18 cellular contexts compared by ENCODE assay signal in the genomic region with DNA sequence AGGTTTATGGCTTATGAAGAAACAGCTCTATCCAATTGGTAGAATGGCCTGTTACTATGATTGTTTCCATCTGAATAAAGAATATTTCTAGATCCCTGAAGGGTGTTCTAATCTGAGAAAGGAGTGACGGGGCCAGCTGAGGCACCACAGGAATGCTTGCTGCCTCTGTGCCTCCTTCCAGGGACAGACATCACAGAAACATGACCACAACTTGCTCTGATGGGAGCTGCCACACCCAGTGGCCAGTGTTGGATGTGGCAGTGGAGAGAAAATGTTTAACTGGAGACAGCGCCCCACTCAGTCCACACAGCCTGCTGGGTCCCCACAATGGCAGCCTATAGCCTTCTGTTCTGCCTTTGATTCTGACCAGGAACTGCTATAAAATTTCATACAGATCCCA. TPM values are rescaled to one million over a fixed set of nuclear protein-coding genes. Genes with fewer than 3 reads are reported as not detected.
DNase-seq lines count a peak whose midpoint lies in the region; ATAC-seq and TF ChIP-seq lines count a peak whose summit lies in the region.
"Had no signal": no experiment of that assay in that cellular context is flagged by ENCODE, and none has a peak within 500 bp of the region (broad histone marks: within the 10 kb centered on the region; RNA-seq: fewer than 3 reads in every experiment).

No MANE protein-coding gene starts in this region.

- no peak overlapping the region for H3K4me2 ChIP-seq in DOHH2 (ENCODE audit: low read length)
- H3K4me2 ChIP-seq in neural progenitor cell = no peak overlapping the region

- DNase-seq in HFFc6 (peak; percentile 65), adipocyte (ENCODE audit: low read depth) (peak; percentile 50), myocyte (ENCODE audit: low read depth) (peak; percentile 98), DMS53 (lab: John Stamatoyannopoulos, UW) (no peak), neural progenitor cell (ENCODE audit: low spot score) (no peak)
- DNase-seq: C1 segment of cervical spinal cord; left ventricle myocardium superior; naive thymus-derived CD4-positive, alpha-beta T cell; NCI-H2171; retina; transverse colon had no signal

- no peak overlapping the region for H3K4me3 ChIP-seq in DOHH2 (ENCODE audit: low read length)
- no peak overlapping the region for H3K4me3 ChIP-seq in adipocyte (ENCODE audit: low read length)
- H3K4me3 ChIP-seq in neural progenitor cell = no peak overlapping the region
- H3K4me3 ChIP-seq: SK-N-MC, transverse colon had no signal

- H2AFZ ChIP-seq in neural progenitor cell (replicated peaks) = no peak overlapping the region

- no peak overlapping the region; the same call in 1 of the 2 replicates for H3K27ac Mint-ChIP-seq in HFFc6
- no peak overlapping the region for H3K27ac Mint-ChIP-seq in neural progenitor cell
- H3K27ac Mint-ChIP-seq: activated naive CD8-positive, alpha-beta T cell; naive thymus-derived CD4-positive, alpha-beta T cell had no signal

- H3K9me3 ChIP-seq in DOHH2 (ENCODE audit: control insufficient read depth, insufficient read depth, low read length) = no peaks in the 10 kb centered on the region
- no peaks in the 10 kb centered on the region for H3K9me3 ChIP-seq in adipocyte (ENCODE audit: control insufficient read depth, low read length)
- H3K9me3 ChIP-seq in neural progenitor cell (ENCODE audit: low read depth) = no peaks in the 10 kb centered on the region
- H3K9me3 ChIP-seq: transverse colon had no signal

- no peaks in the 10 kb centered on the region for H3K79me2 ChIP-seq in DOHH2 (ENCODE audit: control insufficient read depth, low read length)
- H3K79me2 ChIP-seq in neural progenitor cell (ENCODE audit: low read depth) = no peaks in the 10 kb centered on the region

- H3K4me1 Mint-ChIP-seq in HFFc6 (ENCODE audit: low read depth) (peaks cover 26% of the 10 kb centered on the region), neural progenitor cell (peaks cover 11% of the 10 kb centered on the region)

- H3K27me3 ChIP-seq in DOHH2 (ENCODE audit: control insufficient read depth, low read length) (no peaks in the 10 kb centered on the region), adipocyte (replicated peaks; ENCODE audit: control insufficient read depth, insufficient read depth, low read length) (no peaks in the 10 kb centered on the region), neural progenitor cell (no peaks in the 10 kb centered on the region)
- H3K27me3 ChIP-seq: transverse colon had no signal

- H3K9ac ChIP-seq in adipocyte (ENCODE audit: low read length) = no peak overlapping the region
- H3K9ac ChIP-seq in neural progenitor cell = no peak overlapping the region

- H3K4me3 Mint-ChIP-seq in HFFc6 (no peak overlapping the region), neural progenitor cell (no peak overlapping the region)
- H3K4me3 Mint-ChIP-seq: activated naive CD8-positive, alpha-beta T cell; naive thymus-derived CD4-positive, alpha-beta T cell had no signal

- H3K27me3 Mint-ChIP-seq in HFFc6 (ENCODE audit: insufficient read depth) = peaks cover 11% of the 10 kb centered on the region
- H3K27me3 Mint-ChIP-seq in neural progenitor cell (ENCODE audit: insufficient read depth, low read depth) = peaks cover 2% of the 10 kb centered on the region
- H3K27me3 Mint-ChIP-seq: activated naive CD8-positive, alpha-beta T cell; naive thymus-derived CD4-positive, alpha-beta T cell had no signal

- H4K20me1 ChIP-seq in DOHH2 (ENCODE audit: control insufficient read depth, insufficient read depth, low read depth, low read length) (no peaks in the 10 kb centered on the region), neural progenitor cell (ENCODE audit: low read depth) (no peaks in the 10 kb centered on the region)

- no peaks in the 10 kb centered on the region for H3K9me2 ChIP-seq in DOHH2 (replicated peaks; ENCODE audit: control insufficient read depth, low read length)

- H3K9me3 Mint-ChIP-seq in HFFc6 (no peaks in the 10 kb centered on the region), neural progenitor cell (no peaks in the 10 kb centered on the region)
- H3K9me3 Mint-ChIP-seq: naive thymus-derived CD4-positive, alpha-beta T cell had no signal

- H3K4me1 ChIP-seq in DOHH2 (ENCODE audit: control insufficient read depth, low read length) = peaks cover 24% of the 10 kb centered on the region
- H3K4me1 ChIP-seq in adipocyte (ENCODE audit: control insufficient read depth, insufficient read depth, low read length) = peaks cover 36% of the 10 kb centered on the region
- H3K4me1 ChIP-seq in neural progenitor cell = peaks cover 10% of the 10 kb centered on the region

- H3K36me3 Mint-ChIP-seq in HFFc6 (ENCODE audit: low read depth) (peaks cover 12% of the 10 kb centered on the region; the same call in 1 of the 2 replicates), neural progenitor cell (no peaks in the 10 kb centered on the region)

- H3F3A ChIP-seq in DOHH2 (ENCODE audit: control insufficient read depth, insufficient read depth) (no peaks in the 10 kb centered on the region), neural progenitor cell (ENCODE audit: low read depth) (no peaks in the 10 kb centered on the region)

- TF ChIP-seq CTCF in DOHH2 (IDR thresholded peaks at IDR 0.05; ENCODE audit: low read depth, low read length, poor library complexity, severe bottlenecking) = peak; percentile 11
- TF ChIP-seq CTCF in HFFc6 (IDR thresholded peaks at IDR 0.05) = peak; percentile 51
- TF ChIP-seq CTCF in neural progenitor cell (IDR thresholded peaks at IDR 0.05) = no peak

- ATAC-seq in HG03439 (IDR thresholded peaks at IDR 0.05; ENCODE audit: unreplicated experiment) (no peak), HG03196 (IDR thresholded peaks at IDR 0.05; ENCODE audit: unreplicated experiment) (no peak)
- ATAC-seq: left ventricle myocardium superior; naive thymus-derived CD4-positive, alpha-beta T cell had no signal

- H3K27ac ChIP-seq in DOHH2 (ENCODE audit: low read depth, low read length) (no peak overlapping the region), neural progenitor cell (no peak overlapping the region)
- H3K27ac ChIP-seq: HL-60, SK-N-MC, transverse colon, VCaP had no signal

- no peaks in the 10 kb centered on the region for H3K36me3 ChIP-seq in DOHH2 (ENCODE audit: control insufficient read depth, low read length)
- H3K36me3 ChIP-seq in adipocyte (ENCODE audit: control insufficient read depth, insufficient read depth, low read length, severe bottlenecking) = peaks cover 17% of the 10 kb centered on the region
- H3K36me3 ChIP-seq in neural progenitor cell = no peaks in the 10 kb centered on the region
- H3K36me3 ChIP-seq: transverse colon had no signal

RNA-seq across cellular contexts. Expression of gene TESK1, which starts 38.6 kb away (rescaled TPM):
- total RNA-seq in HFFc6 (2021; fragmentation: NEBNext Ultra II Directional; extraction: Animal tissue kit (Norgen Biotek cat#: 25700)) = 10 to 100 TPM; 25.4 to 33.2 (median 28.5) TPM
- total RNA-seq in myocyte = 63.5 and 76.8 TPM in 2 replicates
- polyA plus RNA-seq in myocyte (2012) = 75.2 TPM
- 5.2 and 12.4 TPM in 2 replicates for total RNA-seq in neural progenitor cell (ENCODE audit: low replicate concordance)

RNA-seq across cellular contexts. Expression of gene CD72, which starts 51.8 kb away (rescaled TPM):
- under 1 TPM; 0.37 to 0.87 (median 0.49) TPM for total RNA-seq in HFFc6 (2021; fragmentation: NEBNext Ultra II Directional; extraction: Animal tissue kit (Norgen Biotek cat#: 25700))
- total RNA-seq in myocyte (2.2 TPM in 2 replicates), neural progenitor cell (ENCODE audit: low replicate concordance) (0.56 and 1.4 TPM in 2 replicates)
- polyA plus RNA-seq in myocyte (2012) = 2.3 TPM

Comparison
In these comparisons a context has a peak if more than half of its experiments do, and no peak if none do; other contexts are left out.
1. DNase-seq: peak in HFFc6 (single experiment), adipocyte (single experiment) and myocyte (single experiment); none in DMS53 (single experiment) and neural progenitor cell (single experiment).